In genomic region chr11:844693-845644, GRCh38 we compare ENCODE assay signal across 1 cellular context.
TF ChIP-seq lines count a peak whose summit lies in the region.

No MANE protein-coding gene starts in this region.

TF ChIP-seq in HepG2, 621 proteins besides CTCF, POLR2A, EP300 and RAD21 (continued from another document and continues in another):
- TF ChIP-seq UBTF (CRISPR knock-in tag; IDR thresholded peaks at IDR 0.05) (no peak; the same call in 1 of the 2 replicates), TBX2 (CRISPR knock-in tag; IDR thresholded peaks at IDR 0.05; ENCODE audit: borderline replicate concordance) (peak; percentile 64), REL (CRISPR knock-in tag; conservative IDR thresholded peaks at IDR 0.05) (no peak), KMT2A (CRISPR knock-in tag; IDR thresholded peaks at IDR 0.05) (no peak), HNF1A (IDR thresholded peaks at IDR 0.05; ENCODE audit: low read depth) (no peak), HNF1A (CRISPR knock-in tag; IDR thresholded peaks at IDR 0.05; ENCODE audit: borderline replicate concordance) (no peak), YY1 (IDR thresholded peaks at IDR 0.05; ENCODE audit: insufficient read depth, insufficient replicate concordance, low read depth, low read length) (no peak), TGIF2 (CRISPR knock-in tag; IDR thresholded peaks at IDR 0.05) (no peak), MIXL1 (CRISPR knock-in tag; IDR thresholded peaks at IDR 0.05) (no peak), TFAP4 (IDR thresholded peaks at IDR 0.05; ENCODE audit: borderline replicate concordance, low read depth) (peak; percentile 64; the same call in 1 of the 2 replicates), NFIB (CRISPR knock-in tag; IDR thresholded peaks at IDR 0.05; ENCODE audit: borderline replicate concordance) (no peak), FOXK1 (CRISPR knock-in tag; IDR thresholded peaks at IDR 0.05; ENCODE audit: borderline replicate concordance, low read depth) (no peak), HDAC6 (IDR thresholded peaks at IDR 0.05; ENCODE audit: low read depth, low read length) (no peak), ZNF253 (CRISPR knock-in tag; IDR thresholded peaks at IDR 0.05; ENCODE audit: borderline replicate concordance) (no peak), MXI1 (IDR thresholded peaks at IDR 0.05; ENCODE audit: borderline replicate concordance, low read depth, low read length) (peak; percentile 57; the same call in 1 of the 3 replicates), BCL6 (CRISPR knock-in tag; IDR thresholded peaks at IDR 0.05) (peak; percentile 33; the same call in 1 of the 2 replicates), ZNF646 (CRISPR knock-in tag; IDR thresholded peaks at IDR 0.05) (no peak), NR2F6 (IDR thresholded peaks at IDR 0.05) (no peak), NR2F6 (CRISPR knock-in tag; IDR thresholded peaks at IDR 0.05) (peak; percentile 35; the same call in 1 of the 2 replicates), ATF7-NPFF (CRISPR knock-in tag; IDR thresholded peaks at IDR 0.05; ENCODE audit: low read depth) (0 out of 2 replicates have a peak, but pooled peaks have one; percentile 14), ZC3H4 (CRISPR knock-in tag; IDR thresholded peaks at IDR 0.05; ENCODE audit: borderline replicate concordance) (no peak), ZSCAN31 (CRISPR knock-in tag; IDR thresholded peaks at IDR 0.05; ENCODE audit: low read depth) (peak; percentile 27; the same call in 1 of the 2 replicates), TEAD3 (CRISPR knock-in tag; optimal IDR thresholded peaks at IDR 0.05; ENCODE audit: borderline replicate concordance) (peak; percentile 19), SNAI1 (CRISPR knock-in tag; IDR thresholded peaks at IDR 0.05; ENCODE audit: borderline replicate concordance) (no peak), ZBTB44 (CRISPR knock-in tag; IDR thresholded peaks at IDR 0.05) (no peak), ZNF543 (CRISPR knock-in tag; IDR thresholded peaks at IDR 0.05) (0 out of 2 replicates have a peak, but pooled peaks have one; percentile 72), GTF2F1 (IDR thresholded peaks at IDR 0.05; ENCODE audit: low read length) (no peak), FOXO4 (CRISPR knock-in tag; conservative IDR thresholded peaks at IDR 0.05) (no peak), ZNF367 (CRISPR knock-in tag; IDR thresholded peaks at IDR 0.05; ENCODE audit: borderline replicate concordance) (no peak), HOXA9 (CRISPR knock-in tag; IDR thresholded peaks at IDR 0.05; ENCODE audit: borderline replicate concordance) (no peak), ZNF547 (CRISPR knock-in tag; IDR thresholded peaks at IDR 0.05) (no peak), NFYC (CRISPR knock-in tag; IDR thresholded peaks at IDR 0.05) (0 out of 2 replicates have a peak, but pooled peaks have one; percentile 13), ZNF772 (CRISPR knock-in tag; IDR thresholded peaks at IDR 0.05) (0 out of 2 replicates have a peak, but pooled peaks have one; percentile 45), ZNF841 (CRISPR knock-in tag; IDR thresholded peaks at IDR 0.05; ENCODE audit: borderline replicate concordance) (no peak), GMEB2 (CRISPR knock-in tag; IDR thresholded peaks at IDR 0.05; ENCODE audit: low read depth) (no peak), ZNF510 (CRISPR knock-in tag; IDR thresholded peaks at IDR 0.05; ENCODE audit: low read depth) (no peak), HOMEZ (CRISPR knock-in tag; IDR thresholded peaks at IDR 0.05; ENCODE audit: low read depth) (no peak), ZNF160 (CRISPR knock-in tag; IDR thresholded peaks at IDR 0.05) (no peak), HDAC1 (CRISPR knock-in tag; IDR thresholded peaks at IDR 0.05) (no peak; the same call in 1 of the 2 replicates)
